ENCODE assay signal across 26 cellular contexts in the genomic region with DNA sequence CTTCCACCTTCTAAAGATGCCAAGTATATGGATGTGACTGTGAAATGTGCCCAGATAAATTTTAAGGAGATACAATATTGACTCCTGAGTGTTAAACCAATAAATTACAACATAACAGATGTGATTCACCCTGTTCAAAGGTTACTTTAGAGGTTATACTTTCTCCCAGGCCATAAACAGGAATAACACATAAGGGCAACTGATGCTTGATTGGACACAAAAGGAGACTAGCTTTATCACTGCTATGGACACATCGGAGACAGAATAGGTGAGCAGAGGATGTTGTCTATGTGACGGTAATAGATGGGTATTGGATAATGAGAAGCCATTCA. TPM values are rescaled to one million over a fixed set of nuclear protein-coding genes. Genes with fewer than 3 reads are reported as not detected.
"Had no signal": no experiment of that assay in that cellular context is flagged by ENCODE, and none has a peak within 500 bp of the region (broad histone marks: within the 10 kb centered on the region; RNA-seq: fewer than 3 reads in every experiment).

No MANE protein-coding gene starts in this region.

- H3K9me3 ChIP-seq: breast epithelium, esophagus muscularis mucosa, heart left ventricle, lower lobe of right lung, right atrium auricular region, tibial nerve had no signal

- H3K36me3 ChIP-seq: breast epithelium, esophagus muscularis mucosa, heart left ventricle, lower lobe of right lung, right atrium auricular region, tibial nerve had no signal

- H3K27ac ChIP-seq: breast epithelium, esophagus muscularis mucosa, foreskin keratinocyte, heart left ventricle, lower lobe of right lung, right atrium auricular region, tibial nerve had no signal

- ATAC-seq: activated naive CD4-positive, alpha-beta T cell treated with anti-CD3 and anti-CD28 coated beads, Interleukin-2, amount 50 U/mL, for 72 hours; activated T-cell treated with anti-CD3 and anti-CD28 coated beads, Interleukin-2, amount 50 U/mL, for 72 hours; foreskin keratinocyte; heart left ventricle had no signal

- FAIRE-seq: kidney had no signal

- H3K4me1 ChIP-seq: breast epithelium, esophagus muscularis mucosa, foreskin keratinocyte, heart left ventricle, lower lobe of right lung, right atrium auricular region, tibial nerve had no signal

- H3K4me3 ChIP-seq: breast epithelium, esophagus muscularis mucosa, heart left ventricle, lower lobe of right lung, right atrium auricular region, tibial nerve had no signal

- H3K27me3 ChIP-seq: breast epithelium, esophagus muscularis mucosa, foreskin keratinocyte, heart left ventricle, right atrium auricular region, tibial nerve had no signal

- DNase-seq: activated B cell treated with CpG ODN at 0.5 μM for 24 hours; activated CD4-positive, alpha-beta T cell treated with anti-CD3 and anti-CD28 coated beads, Interleukin-2, amount 50 U/mL, for 4 hours; activated naive CD4-positive, alpha-beta T cell; activated T-cell treated with anti-CD3 and anti-CD28 coated beads for 4 hours; activated T-cell treated with anti-CD3 and anti-CD28 coated beads, Interleukin-2, amount 50 U/mL, for 72 hours; central memory CD4-positive, alpha-beta T cell; dermis blood vessel endothelial cell; effector CD4-positive, alpha-beta T cell; foreskin keratinocyte; heart left ventricle; hypothalamus; kidney; lower lobe of right lung; mesendoderm; stimulated activated CD4-positive, alpha-beta T cell treated with anti-CD3 and anti-CD28 coated beads, Interleukin-12 subunit alpha, Interleukin-12 subunit beta, amount 100 ng/mL, for 4 hours; stimulated activated CD4-positive, alpha-beta T cell treated with anti-CD3 and anti-CD28 coated beads, Interleukin-4, amount 100 ng/mL, for 1 hour had no signal

RNA-seq across cellular contexts. Expression of a gene that starts 31.9 kb away (rescaled TPM):
- total RNA-seq: activated B cell treated with CpG ODN at 0.5 μM for 24 hours; activated naive CD4-positive, alpha-beta T cell treated with anti-CD3 and anti-CD28 coated beads, Interleukin-2, amount 50 U/mL, for 72 hours; activated T-cell treated with anti-CD3 and anti-CD28 coated beads, Interleukin-2, amount 50 U/mL, for 72 hours; dermis blood vessel endothelial cell; foreskin keratinocyte; heart left ventricle; kidney; lower lobe of right lung; myocyte; omental fat pad; pulmonary artery endothelial cell; right atrium auricular region; skeletal muscle tissue; tibial nerve had no signal
- polyA plus RNA-seq: foreskin keratinocyte, heart left ventricle, immature natural killer cell had no signal
